ENCODE assay signal across 9 cellular contexts in the genomic region with DNA sequence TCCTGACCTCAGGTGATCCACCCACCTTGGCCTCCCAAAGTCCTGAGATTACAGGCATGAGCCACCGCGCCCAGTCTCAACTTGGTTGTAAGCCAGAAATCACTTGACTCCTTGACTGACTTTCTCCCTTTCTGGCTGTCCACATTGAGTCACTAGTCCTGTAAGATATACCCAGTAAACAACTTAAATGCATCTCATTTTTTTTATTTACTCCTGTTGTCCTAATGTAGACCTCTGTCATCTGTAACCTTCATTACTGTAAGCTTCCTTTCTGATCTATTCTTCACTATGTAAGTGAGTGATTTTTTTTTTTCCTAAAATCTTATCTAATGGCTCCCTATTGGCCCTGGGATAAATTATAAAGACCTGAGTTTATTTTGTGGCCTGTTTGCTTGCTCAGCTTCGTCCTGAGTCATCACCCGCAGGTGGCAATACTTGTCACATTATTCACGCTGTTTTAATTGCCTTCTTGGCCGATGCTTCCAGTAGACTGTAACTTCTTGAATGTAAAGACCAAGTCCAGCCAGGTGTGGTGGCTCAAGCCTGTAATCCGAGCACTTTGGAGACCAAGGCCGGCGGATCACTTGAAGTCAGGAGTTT. TPM values are rescaled to one million over a fixed set of nuclear protein-coding genes. Genes with fewer than 3 reads are reported as not detected.
DNase-seq lines count a peak whose midpoint lies in the region; ATAC-seq, FAIRE-seq and TF ChIP-seq lines count a peak whose summit lies in the region.
"Had no signal": no experiment of that assay in that cellular context is flagged by ENCODE, and none has a peak within 500 bp of the region (broad histone marks: within the 10 kb centered on the region; RNA-seq: fewer than 3 reads in every experiment).

No MANE protein-coding gene starts in this region.

- ATAC-seq in IMR-90 (ENCODE audit: low read depth) (no peak), K562 (no peak)

- H2BK15ac ChIP-seq in IMR-90 (ENCODE audit: low read depth, low read length): no peak overlapping the region

- no peak overlapping the region for H4K5ac ChIP-seq in IMR-90 (ENCODE audit: low read depth, low read length)

- peaks cover 45% of the 10 kb centered on the region for H3K4me1 Mint-ChIP-seq in Calu3 (ENCODE audit: low read depth, unreplicated experiment)

- H3K4me3 Mint-ChIP-seq in Calu3 (ENCODE audit: low read depth, unreplicated experiment): peak overlapping the region; percentile 26

- no peak overlapping the region for H2AFZ ChIP-seq in IMR-90 (replicated peaks; ENCODE audit: low read length, poor library complexity)
- H2AFZ ChIP-seq in K562 (ENCODE audit: low read depth, low read length): no peak overlapping the region
- no peak overlapping the region for H2AFZ ChIP-seq in osteoblast (ENCODE audit: low read length)

- POLR2A ChIA-PET in IMR-90 (lab: Charles Lee; ENCODE audit: unreplicated experiment) (no interaction called here), K562 (lab: Yijun Ruan, JAX) (interaction anchor here (0.5 kb wide), 1 partner anchor 178 kb away, joined by 3 read pairs; no protein-coding TSS in a partner anchor)

- CTCF ChIA-PET in Calu3 (lab: Charles Lee) (no interaction called here), IMR-90 (lab: Yijun Ruan, JAX) (interaction anchor here (0.6 to 0.9 kb wide), 2 partner anchors 10 to 23 kb away, joined by 3 to 5 read pairs; no protein-coding TSS in a partner anchor), K562 (lab: Yijun Ruan, JAX; ENCODE audit: low intra/inter-chr PET ratio) (no interaction called here)

- no peak overlapping the region for H2BK20ac ChIP-seq in IMR-90 (ENCODE audit: low read depth, low read length)

- no peak overlapping the region for H3K14ac ChIP-seq in IMR-90 (replicated peaks; ENCODE audit: low read depth, low read length)

- WGBS in IMR-90 (ENCODE audit: extremely low coverage in 2 of 2, insufficient read length in 1 of 2), 2 experiments: 86% methylated on average over 6 of the region's 9 CpGs; no CpG with 5 or more reads in 1 of the 2 experiments
- 45% methylated on average over 9 of the region's 9 CpGs for WGBS in K562 (ENCODE audit: insufficient coverage, low coverage, missing lambda C conversion rate)
- 75 to 95% (median 89%) methylated on average over 9 of the region's 9 CpGs for WGBS in spleen, 5 donors

- FAIRE-seq in K562 (lab: Jason Lieb, UNC): peak; percentile 6

- peaks cover 81% of the 10 kb centered on the region for H3K79me2 ChIP-seq in K562 (ENCODE audit: control insufficient read depth, insufficient read depth, low read length)
- H3K79me2 ChIP-seq in osteoblast (ENCODE audit: insufficient read depth, low read length): peaks cover 98% of the 10 kb centered on the region

- no peak for TF ChIP-seq EP300 in K562 (IDR thresholded peaks at IDR 0.05; ENCODE audit: low read length)

- H4K8ac ChIP-seq in IMR-90 (ENCODE audit: low read depth in 2 of 2, low read length in 2 of 2): no peak overlapping the region

- H4K20me1 ChIP-seq in IMR-90 (ENCODE audit: insufficient read depth, low read length): peaks cover 85% of the 10 kb centered on the region
- H4K20me1 ChIP-seq in K562 (replicated peaks; ENCODE audit: control insufficient read depth, insufficient read depth, low read length): peaks cover 28% of the 10 kb centered on the region
- H4K20me1 ChIP-seq in osteoblast (ENCODE audit: insufficient read depth, low read length): peaks cover 90% of the 10 kb centered on the region

- TF ChIP-seq POLR2A in IMR-90 (IDR thresholded peaks at IDR 0.05; ENCODE audit: low read depth, low read length) (no peak), K562 (conservative IDR thresholded peaks at IDR 0.05) (no peak), spleen (IDR thresholded peaks at IDR 0.05) (no peak)

- H3K36me3 Mint-ChIP-seq in Calu3 (ENCODE audit: insufficient read depth, unreplicated experiment): peaks cover 25% of the 10 kb centered on the region

- H3K9me1 ChIP-seq in IMR-90 (ENCODE audit: insufficient read depth, low read length): peaks cover 18% of the 10 kb centered on the region
- peaks cover 2% of the 10 kb centered on the region for H3K9me1 ChIP-seq in K562 (ENCODE audit: control insufficient read depth, insufficient read depth, low read length)

- dilution Hi-C loops in IMR-90 (cut with HindIII; ENCODE audit: low sequenced_read_pairs, unreplicated experiment): no loop called here

- H3K27ac ChIP-seq in IMR-90 (ENCODE audit: insufficient read depth, low read length): no peak overlapping the region
- no peak overlapping the region for H3K27ac ChIP-seq in K562 (ENCODE audit: extremely low read depth, low read depth, low read length)
- H3K27ac ChIP-seq in spleen: no peak overlapping the region
- H3K27ac ChIP-seq in osteoblast (ENCODE audit: low read depth, low read length): no peak overlapping the region

- TF ChIP-seq RAD21 in IMR-90 (IDR thresholded peaks at IDR 0.05; ENCODE audit: low read length) (no peak), K562 (CRISPR knock-in tag; conservative IDR thresholded peaks at IDR 0.05 in 1 of 2, IDR thresholded peaks at IDR 0.05 in 1 of 2) (no peak)

- H3K4me1 ChIP-seq in IMR-90 (ENCODE audit: control insufficient read depth, insufficient read depth, low read length) (peaks cover 3% of the 10 kb centered on the region), K562 (replicated peaks in 1 of 2; ENCODE audit: control insufficient read depth in 2 of 2, insufficient read depth in 2 of 2, low read length in 2 of 2) (peaks cover 0 to 5% of the 10 kb centered on the region in 2 experiments; a peak in 3 of 5 replicates), spleen (peaks cover 3 to 84% (median 58%) of the 10 kb centered on the region in 6 donors), osteoblast (ENCODE audit: insufficient read depth, low read length) (peaks cover 6% of the 10 kb centered on the region)

- no peak overlapping the region for H4K91ac ChIP-seq in IMR-90 (ENCODE audit: insufficient read depth, low read depth, low read length)

- no peak overlapping the region for H3K4me2 ChIP-seq in IMR-90 (ENCODE audit: low read depth, low read length)
- no peak overlapping the region for H3K4me2 ChIP-seq in K562 (ENCODE audit: insufficient read depth, low read length)
- H3K4me2 ChIP-seq in osteoblast (ENCODE audit: insufficient read depth, low read length): no peak overlapping the region

- no peak overlapping the region for H3K9ac ChIP-seq in IMR-90 (ENCODE audit: low read depth, low read length)
- no peak overlapping the region for H3K9ac ChIP-seq in K562 (ENCODE audit: insufficient read depth in 1 of 2, low read depth in 2 of 2, low read length in 2 of 2)

- H2AK5ac ChIP-seq in IMR-90 (ENCODE audit: low read depth, low read length): no peak overlapping the region

- H3K18ac ChIP-seq in IMR-90 (ENCODE audit: low read depth, low read length): no peak overlapping the region

- H3K27ac Mint-ChIP-seq in Calu3 (ENCODE audit: unreplicated experiment): peak overlapping the region; percentile 80

- peaks cover 0 to 64% of the 10 kb centered on the region in 2 experiments; a peak in 2 of 4 replicates for H3K79me1 ChIP-seq in IMR-90 (ENCODE audit: low read depth in 1 of 2, low read length in 2 of 2)

- H3K4ac ChIP-seq in IMR-90 (ENCODE audit: low read depth, low read length): no peak overlapping the region

- no peak overlapping the region for H2BK120ac ChIP-seq in IMR-90 (ENCODE audit: low read depth, low read length)

- no peaks in the 10 kb centered on the region for H3K9me3 Mint-ChIP-seq in Calu3 (ENCODE audit: low read depth, unreplicated experiment)

- H3K4me3 ChIP-seq in IMR-90 (ENCODE audit: insufficient read depth, low read depth, low read length) (no peak overlapping the region), K562 (no peak overlapping the region), spleen (no peak overlapping the region), osteoblast (ENCODE audit: insufficient read depth, low read length) (no peak overlapping the region)

- no peak overlapping the region for H2BK5ac ChIP-seq in IMR-90 (ENCODE audit: low read depth, low read length, poor library complexity, severe bottlenecking)

- peaks cover 11% of the 10 kb centered on the region for H3K36me3 ChIP-seq in IMR-90 (ENCODE audit: control insufficient read depth, insufficient read depth, low read length)
- H3K36me3 ChIP-seq in K562 (ENCODE audit: control insufficient read depth, insufficient read depth, low read length): peaks cover 17% of the 10 kb centered on the region; the same call in 1 of the 3 replicates
- H3K36me3 ChIP-seq in spleen: peaks cover 0 to 47% (median 15%) of the 10 kb centered on the region in 6 donors
- H3K36me3 ChIP-seq in osteoblast (ENCODE audit: insufficient read depth, low read length): peaks cover 26% of the 10 kb centered on the region

- intact Hi-C loops in Calu3 (cut with micrococcal nuclease; ENCODE audit: unreplicated experiment): loop anchor here (5.0 kb wide), 1 partner anchor 37 kb away; no protein-coding TSS in a partner anchor
- intact Hi-C loops in IMR-90 (cut with micrococcal nuclease): loop anchor here (5.0 kb wide), 1 partner anchor 37 kb away; no protein-coding TSS in a partner anchor
- intact Hi-C loops in K562 (cut with micrococcal nuclease): no loop called here
- intact Hi-C loops in spleen (cut with DNase I; ENCODE audit: low total_unique reads): no loop called here

- TF ChIP-seq CTCF in Calu3 (IDR thresholded peaks at IDR 0.05; ENCODE audit: unreplicated experiment) (no peak), IMR-90 (conservative IDR thresholded peaks at IDR 0.05; ENCODE audit: low read depth, low read length) (no peak), K562 (IDR thresholded peaks at IDR 0.05 in 2 of 3, conservative IDR thresholded peaks at IDR 0.05 in 1 of 3; ENCODE audit: insufficient read depth in 2 of 3, low read depth in 1 of 3, low read length in 3 of 3) (no peak), spleen (IDR thresholded peaks at IDR 0.05 in 8 of 11, conservative IDR thresholded peaks at IDR 0.05 in 3 of 11) (no peak), osteoblast (IDR thresholded peaks at IDR 0.05; ENCODE audit: extremely low read depth, low read depth, low read length) (no peak)

- in situ Hi-C loops in IMR-90 (cut with MboI; ENCODE audit: low sequenced_read_pairs): no loop called here
- in situ Hi-C loops in K562 (cut with MboI): no loop called here

- no peaks in the 10 kb centered on the region for H3K27me3 ChIP-seq in IMR-90 (ENCODE audit: control insufficient read depth, insufficient read depth, low read length)
- H3K27me3 ChIP-seq in K562 (ENCODE audit: control insufficient read depth in 2 of 2, insufficient read depth in 2 of 2, low read length in 2 of 2): no peaks in the 10 kb centered on the region
- no peaks in the 10 kb centered on the region for H3K27me3 ChIP-seq in spleen (replicated peaks in 1 of 7)
- no peaks in the 10 kb centered on the region for H3K27me3 ChIP-seq in osteoblast (ENCODE audit: insufficient read depth, low read length)

- peak overlapping the region; percentile 82 for H2AK9ac ChIP-seq in IMR-90 (replicated peaks; ENCODE audit: low read depth, low read length, poor library complexity)

- peak; percentile 54 for DNase-seq in Calu3
- DNase-seq in IMR-90: peak; percentile 25
- no peak for DNase-seq in K562 (ENCODE audit: extremely low read depth in 1 of 4, low spot score in 3 of 4)
- peak; percentile 72 for DNase-seq in myocyte (ENCODE audit: low read depth)
- no peak for DNase-seq in cerebellar nuclear complex (lab: John Stamatoyannopoulos, UW)
- DNase-seq in inferior parietal cortex (ENCODE audit: extremely low spot score): no peak
- DNase-seq in spleen: no peak
- DNase-seq in osteoblast (ENCODE audit: insufficient read length, low spot score, missing footprints): no peak
- DNase-seq: NCI-H1092 had no signal

- no peak overlapping the region for H3K56ac ChIP-seq in IMR-90 (ENCODE audit: extremely low read depth, insufficient read depth, low read length)

- BruUV-seq in Calu3 (replicated peaks; lab: Mats Ljungman, UMichigan): no TSS peak
- BruUV-seq in IMR-90 (replicated peaks; lab: Mats Ljungman, UMichigan): no TSS peak
- no TSS peak for BruUV-seq in K562 (replicated peaks; lab: Mats Ljungman, UMichigan)

- H3K27me3 Mint-ChIP-seq in Calu3 (ENCODE audit: unreplicated experiment): no peaks in the 10 kb centered on the region

- H3K23ac ChIP-seq in IMR-90 (ENCODE audit: low read depth, low read length): no peak overlapping the region

- H3K9me3 ChIP-seq in IMR-90 (ENCODE audit: control insufficient read depth, insufficient read depth, low read length): no peaks in the 10 kb centered on the region
- no peaks in the 10 kb centered on the region for H3K9me3 ChIP-seq in K562 (replicated peaks; ENCODE audit: control insufficient read depth, insufficient read depth, low read depth, low read length)
- H3K9me3 ChIP-seq in spleen: peaks cover 0 to 5% (median 0%) of the 10 kb centered on the region in 8 donors
- H3K9me3 ChIP-seq in osteoblast (ENCODE audit: low read depth, low read length): no peaks in the 10 kb centered on the region

RNA-seq across cellular contexts. Expression of gene PAFAH1B1, which starts 41.0 kb away (rescaled TPM):
- total RNA-seq in Calu3 (2022): 88.5 and 99.8 TPM in 2 replicates
- total RNA-seq in IMR-90 (2012; rRNA removed): 121 and 127 TPM in 2 replicates
- 52.7 and 64.5 TPM in 2 replicates for polyA plus RNA-seq in IMR-90 (2012; rRNA removed)
- polyA plus RNA-seq in IMR-90 (2012; cell fraction: cytosol; rRNA removed): 15.8 and 25.3 TPM in 2 replicates
- 12.5 and 61.3 TPM in 2 replicates for polyA plus RNA-seq in IMR-90 (2012; cell fraction: nucleus; rRNA removed; ENCODE audit: low replicate concordance)
- total RNA-seq in K562 (2011; cell fraction: chromatin; rRNA removed; ENCODE audit: low replicate concordance): 62.7 and 148 TPM in 2 replicates
- total RNA-seq in K562 (2011; cell fraction: nucleolus; rRNA removed): 24.2 and 29.3 TPM in 2 replicates
- 59.6 and 81.6 TPM in 2 replicates for total RNA-seq in K562 (2011; cell fraction: nucleoplasm; rRNA removed)
- total RNA-seq in K562 (2014; rRNA removed): 23.8 and 32.6 TPM in 2 replicates
- 54.6 and 66.5 TPM in 2 replicates for total RNA-seq in K562 (2014; rRNA removed; fragmentation: Illumina TruSeq; extraction: Trizol)
- total RNA-seq in K562 (2015; rRNA removed; fragmentation: Illumina TruSeq; extraction: Trizol): 45.0 and 48.2 TPM in 2 replicates
- 66.4 and 72.4 TPM in 2 replicates for total RNA-seq in K562 (2021)
- 46.8 and 55.2 TPM in 2 replicates for polyA plus RNA-seq in K562 (2011; rRNA removed)
- 14.9 and 28.2 TPM in 2 replicates for polyA plus RNA-seq in K562 (2011; cell fraction: cytosol; rRNA removed)
- 28.5 and 44.1 TPM in 2 replicates for polyA plus RNA-seq in K562 (2011; cell fraction: nucleus; rRNA removed)
- polyA plus RNA-seq in K562 (2012): 48.1 and 57.4 TPM in 2 replicates
- polyA plus RNA-seq in K562 (2014; fragmentation: Illumina TruSeq; extraction: Trizol): 40.2 and 48.8 TPM in 2 replicates
- polyA plus RNA-seq in K562 (2014; fragmentation: Nextera tagmentation; extraction: Ambion mirVana): 10 to 100 TPM; 32.1 to 37.3 TPM
- 23.3 and 27.3 TPM in 2 replicates for polyA plus RNA-seq in K562 (2014; rRNA removed)
- 64.6 and 80.0 TPM in 2 replicates for polyA minus RNA-seq in K562 (2011; rRNA and poly(A)+ RNA removed)
- polyA minus RNA-seq in K562 (2011; cell fraction: cytosol; rRNA and poly(A)+ RNA removed): 25.8 and 42.9 TPM in 2 replicates
- 10.2 and 16.9 TPM in 2 replicates for polyA minus RNA-seq in K562 (2011; cell fraction: nucleus; rRNA and poly(A)+ RNA removed)
- 120 and 123 TPM in 2 replicates for total RNA-seq in myocyte
- polyA plus RNA-seq in myocyte (2012): 100 TPM
- 100 to 1,000 TPM; 101 to 175 (median 117) TPM for total RNA-seq in spleen
- polyA plus RNA-seq in spleen: 10 to 100 TPM; 20.8 to 34.5 (median 30.8) TPM
- 113 and 128 TPM in 2 replicates for total RNA-seq in osteoblast

Comparison
In these comparisons a context has a peak if more than half of its experiments do, and no peak if none do; other contexts are left out.
1. DNase-seq: peak in Calu3 (single experiment), IMR-90 (single experiment) and myocyte (single experiment); none in K562 (0 of 4), cerebellar nuclear complex (0 of 2), inferior parietal cortex (single experiment), spleen (single experiment) and osteoblast (single experiment).
2. intact Hi-C loops: an anchor here in Calu3 (5.0 kb wide) and IMR-90 (5.0 kb wide); none called in K562 and spleen.